14 cellular contexts compared by ENCODE assay signal in the genomic region with DNA sequence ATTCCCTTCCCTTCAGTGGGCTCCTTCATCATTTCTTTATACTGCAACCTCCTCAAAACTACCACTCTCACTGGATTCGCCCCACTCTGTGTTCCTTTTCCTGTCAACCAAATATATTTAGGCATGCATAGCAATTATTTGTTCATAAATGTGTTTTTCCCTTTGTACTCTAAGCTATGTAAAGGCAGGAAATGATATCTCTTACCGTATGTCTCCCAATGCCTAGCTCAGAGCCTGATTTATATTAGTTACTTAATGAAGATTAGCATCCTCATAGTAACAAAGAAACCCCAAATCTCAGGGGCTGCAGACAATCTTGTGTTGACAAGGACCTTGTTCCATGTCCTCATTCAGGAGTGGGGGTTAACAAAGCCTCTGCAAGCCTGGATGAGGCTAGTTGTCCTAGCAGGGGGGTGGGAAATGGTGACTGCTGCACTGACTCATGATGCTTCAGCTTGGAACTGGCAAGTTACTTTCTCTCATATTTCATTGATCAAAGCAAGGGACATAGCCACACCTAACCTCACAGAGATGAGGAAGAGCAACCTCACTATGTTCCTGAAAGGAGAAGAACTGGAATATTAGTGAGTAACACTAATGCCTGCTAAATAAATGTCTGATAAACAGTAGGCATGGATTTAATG. TPM values are rescaled to one million over a fixed set of nuclear protein-coding genes. Genes with fewer than 3 reads are reported as not detected.
A peak's percentile ranks its signal among the peaks of the same experiment; 100 is the strongest.
DNase-seq lines count a peak whose midpoint lies in the region; ATAC-seq and TF ChIP-seq lines count a peak whose summit lies in the region.
"Had no signal": no experiment of that assay in that cellular context is flagged by ENCODE, and none has a peak within 500 bp of the region (broad histone marks: within the 10 kb centered on the region; RNA-seq: fewer than 3 reads in every experiment).

No MANE protein-coding gene starts in this region.

- POLR2A ChIA-PET in MCF 10A (lab: Yijun Ruan, JAX) (interaction anchor here (0.6 to 1.7 kb wide), 8 partner anchors 10 to 136 kb away, joined by 3 to 9 read pairs (median 4); no protein-coding TSS in a partner anchor), HEK293T (lab: Yijun Ruan, JAX) (no interaction called here)

- H3K9ac ChIP-seq in adipocyte (ENCODE audit: low read length) = no peak overlapping the region
- no peak overlapping the region for H3K9ac ChIP-seq in H9 (ENCODE audit: extremely low read depth, insufficient read length, low read length)

- no peak overlapping the region for H3K56ac ChIP-seq in H9 (ENCODE audit: insufficient read length, low read depth, low read length)

- H3K36me3 Mint-ChIP-seq in MCF 10A (ENCODE audit: insufficient read depth, unreplicated experiment) = peaks cover 87% of the 10 kb centered on the region
- peaks cover 0 to 14% (median 0%) of the 10 kb centered on the region in 3 experiments; a peak in 3 of 7 replicates for H3K36me3 Mint-ChIP-seq in H9 (ENCODE audit: insufficient read depth in 1 of 3, low read depth in 3 of 3)

- no peaks in the 10 kb centered on the region for H3K9me3 Mint-ChIP-seq in MCF 10A (ENCODE audit: unreplicated experiment)
- peaks cover 0 to 13% of the 10 kb centered on the region in 2 experiments; a peak in 3 of 5 replicates for H3K9me3 Mint-ChIP-seq in H9

- H3K36me3 ChIP-seq in breast epithelium (no peaks in the 10 kb centered on the region), adipocyte (ENCODE audit: control insufficient read depth, insufficient read depth, low read length, severe bottlenecking) (peaks cover 9% of the 10 kb centered on the region)
- H3K36me3 ChIP-seq: colonic mucosa had no signal

- H2BK15ac ChIP-seq in H9 (ENCODE audit: low read depth, low read length) = no peak overlapping the region

- H3K4me3 ChIP-seq in breast epithelium (no peak overlapping the region), adipocyte (ENCODE audit: low read length) (no peak overlapping the region)
- H3K4me3 ChIP-seq: colonic mucosa had no signal

- no peaks in the 10 kb centered on the region for H4K20me1 ChIP-seq in H9 (ENCODE audit: control insufficient read depth, insufficient read depth, insufficient read length)

- no peak for TF ChIP-seq POLR2A in breast epithelium (IDR thresholded peaks at IDR 0.05)

- BruUV-seq in MCF 10A (replicated peaks; lab: Mats Ljungman, UMichigan) = no TSS peak

- H2AFZ ChIP-seq in H9 (ENCODE audit: low read length) = no peak overlapping the region

- no peak overlapping the region for H4K91ac ChIP-seq in H9 (ENCODE audit: insufficient read length, low read depth, low read length)

- H2AK5ac ChIP-seq in H9 (ENCODE audit: insufficient read length, low read length) = no peak overlapping the region

- no peak overlapping the region for H2BK120ac ChIP-seq in H9 (ENCODE audit: low read depth, low read length, poor library complexity, severe bottlenecking)

- H2BK12ac ChIP-seq in H9 (ENCODE audit: insufficient read length, low read depth, low read length) = no peak overlapping the region

- no peak overlapping the region for H3K4me3 Mint-ChIP-seq in MCF 10A (ENCODE audit: unreplicated experiment)
- peak overlapping the region in 1 of 2 experiments; percentile 30; a peak in 1 of 5 replicates for H3K4me3 Mint-ChIP-seq in H9

- no peak for ATAC-seq in HG02870 (IDR thresholded peaks at IDR 0.05; ENCODE audit: unreplicated experiment)
- no peak for ATAC-seq in GM18867 (IDR thresholded peaks at IDR 0.05; ENCODE audit: unreplicated experiment)

- H3K27me3 ChIP-seq in breast epithelium (no peaks in the 10 kb centered on the region), adipocyte (replicated peaks; ENCODE audit: control insufficient read depth, insufficient read depth, low read length) (no peaks in the 10 kb centered on the region), H9 (ENCODE audit: insufficient read depth, low read length) (no peaks in the 10 kb centered on the region)
- H3K27me3 ChIP-seq: colonic mucosa had no signal

- intact Hi-C loops in MCF 10A (cut with micrococcal nuclease) = no loop called here
- intact Hi-C loops in breast epithelium (cut with DNase I; ENCODE audit: low total_unique reads) = no loop called here

- CTCF ChIA-PET in MCF 10A (lab: Yijun Ruan, JAX) (interaction anchor here (0.8 to 3.3 kb wide), 7 partner anchors 10 to 189 kb away, joined by 3 to 15 read pairs (median 6); no protein-coding TSS in a partner anchor), HEK293T (lab: Yijun Ruan, JAX) (no interaction called here)

- no peak overlapping the region for H4K5ac ChIP-seq in H9 (ENCODE audit: insufficient read length, low read depth, low read length)

- no peak overlapping the region for H3K4me2 ChIP-seq in H9 (ENCODE audit: insufficient read depth, insufficient read length, low read length)

- peak overlapping the region; percentile 9 for H3K27ac Mint-ChIP-seq in MCF 10A (ENCODE audit: low read depth, unreplicated experiment)
- peak overlapping the region in 1 of 3 experiments; percentile 19; a peak in 3 of 7 replicates for H3K27ac Mint-ChIP-seq in H9

- no peak overlapping the region for H2BK5ac ChIP-seq in H9 (ENCODE audit: insufficient read length, low read length)

- H3K79me2 ChIP-seq in H9 (ENCODE audit: insufficient read depth, low read length) = no peaks in the 10 kb centered on the region

- TF ChIP-seq CTCF in MCF 10A (IDR thresholded peaks at IDR 0.05; ENCODE audit: unreplicated experiment) = no peak
- TF ChIP-seq CTCF in breast epithelium (IDR thresholded peaks at IDR 0.05) = no peak
- TF ChIP-seq CTCF in H9 (conservative IDR thresholded peaks at IDR 0.05) = no peak

- no peaks in the 10 kb centered on the region for H3K27me3 Mint-ChIP-seq in MCF 10A (ENCODE audit: insufficient read depth, unreplicated experiment)
- H3K27me3 Mint-ChIP-seq in H9 (ENCODE audit: low read depth) = no peaks in the 10 kb centered on the region

- H3K79me1 ChIP-seq in H9 (ENCODE audit: insufficient read depth, low read depth, low read length, poor library complexity, severe bottlenecking) = no peaks in the 10 kb centered on the region

- H2BK20ac ChIP-seq in H9 (ENCODE audit: low read depth, low read length, poor library complexity, severe bottlenecking) = no peak overlapping the region

- H3K4me1 Mint-ChIP-seq in MCF 10A (ENCODE audit: insufficient read depth, unreplicated experiment) (peaks cover 38% of the 10 kb centered on the region), H9 (peaks cover 27 to 28% of the 10 kb centered on the region in 2 experiments)

- WGBS in H9 (ENCODE audit: extremely low coverage, insufficient read length, low lambda C conversion rate) = no CpG with 5 or more reads among the region's 2 CpGs

- no peaks in the 10 kb centered on the region for H3K23me2 ChIP-seq in H9 (ENCODE audit: insufficient read length, low read depth, low read length, poor library complexity, severe bottlenecking)

- no peak overlapping the region for H3K23ac ChIP-seq in H9 (ENCODE audit: insufficient read length, low read depth, low read length)

- H3K18ac ChIP-seq in H9 (ENCODE audit: insufficient read length, low read depth, low read length) = no peak overlapping the region

- H3T11ph ChIP-seq in H9 (ENCODE audit: low read length) = no peak overlapping the region

- no peaks in the 10 kb centered on the region for H3K9me3 ChIP-seq in breast epithelium
- no peaks in the 10 kb centered on the region for H3K9me3 ChIP-seq in adipocyte (ENCODE audit: control insufficient read depth, low read length)
- no peaks in the 10 kb centered on the region for H3K9me3 ChIP-seq in H9 (ENCODE audit: control insufficient read depth, low read depth, low read length)
- H3K9me3 ChIP-seq: colonic mucosa had no signal

- H3K27ac ChIP-seq in breast epithelium = no peak overlapping the region
- no peak overlapping the region for H3K27ac ChIP-seq in H9 (ENCODE audit: insufficient read length, low read depth, low read length)
- H3K27ac ChIP-seq: colonic mucosa had no signal

- H3K14ac ChIP-seq in H9 (ENCODE audit: insufficient read depth, low read length) = no peak overlapping the region

- peak; percentile 65 for DNase-seq in MCF 10A (ENCODE audit: unreplicated experiment)
- no peak for DNase-seq in breast epithelium (ENCODE audit: low spot score in 2 of 2)
- DNase-seq in adipocyte (ENCODE audit: low read depth) = peak; percentile 33
- DNase-seq in iPS-NIHi7 (ENCODE audit: extremely low spot score) = peak; percentile 44
- no peak for DNase-seq in HEK293T (ENCODE audit: extremely low spot score)
- no peak for DNase-seq in H9
- DNase-seq: activated CD4-positive, alpha-beta T cell treated with anti-CD3 and anti-CD28 coated beads, Interleukin-2, amount 50 U/mL, for 1 hour; activated naive CD4-positive, alpha-beta T cell; colonic mucosa; DMS79 treated with DMSO at 0.1 percent for 48 hours; NCI-H774; substantia nigra had no signal

- H4K8ac ChIP-seq in H9 (replicated peaks; ENCODE audit: insufficient read length, low read depth, low read length) = no peak overlapping the region

- H3K4ac ChIP-seq in H9 (ENCODE audit: low read depth, low read length) = no peak overlapping the region

- no peaks in the 10 kb centered on the region for H3K4me1 ChIP-seq in breast epithelium
- H3K4me1 ChIP-seq in adipocyte (ENCODE audit: control insufficient read depth, insufficient read depth, low read length) = peaks cover 18% of the 10 kb centered on the region
- H3K4me1 ChIP-seq in H9 (ENCODE audit: insufficient read depth, low read length) = peaks cover 3% of the 10 kb centered on the region; the same call in 1 of the 2 replicates
- H3K4me1 ChIP-seq: colonic mucosa had no signal

TF ChIP-seq in HEK293T, 16 proteins besides CTCF, POLR2A, EP300 and RAD21:
- TF ChIP-seq SUZ12 (IDR thresholded peaks at IDR 0.05) (no peak), TARDBP (IDR thresholded peaks at IDR 0.05) (no peak), ZNF384 (IDR thresholded peaks at IDR 0.05) (no peak), HDGF (IDR thresholded peaks at IDR 0.05; ENCODE audit: borderline replicate concordance) (no peak), FOXK2 (IDR thresholded peaks at IDR 0.05) (no peak), FOXM1 (IDR thresholded peaks at IDR 0.05; ENCODE audit: borderline replicate concordance) (no peak), BHLHE40 (IDR thresholded peaks at IDR 0.05; ENCODE audit: borderline replicate concordance) (no peak), FOXA1 (IDR thresholded peaks at IDR 0.05) (no peak), ARNT (IDR thresholded peaks at IDR 0.05) (no peak)
- TF ChIP-seq, protein P1, sequence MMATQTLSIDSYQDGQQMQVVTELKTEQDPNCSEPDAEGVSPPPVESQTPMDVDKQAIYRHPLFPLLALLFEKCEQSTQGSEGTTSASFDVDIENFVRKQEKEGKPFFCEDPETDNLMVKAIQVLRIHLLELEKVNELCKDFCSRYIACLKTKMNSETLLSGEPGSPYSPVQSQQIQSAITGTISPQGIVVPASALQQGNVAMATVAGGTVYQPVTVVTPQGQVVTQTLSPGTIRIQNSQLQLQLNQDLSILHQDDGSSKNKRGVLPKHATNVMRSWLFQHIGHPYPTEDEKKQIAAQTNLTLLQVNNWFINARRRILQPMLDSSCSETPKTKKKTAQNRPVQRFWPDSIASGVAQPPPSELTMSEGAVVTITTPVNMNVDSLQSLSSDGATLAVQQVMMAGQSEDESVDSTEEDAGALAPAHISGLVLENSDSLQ (IDR thresholded peaks at IDR 0.05) = no peak

RNA-seq across cellular contexts. Expression of gene PHLDB2, which starts 15.2 kb away (rescaled TPM):
- total RNA-seq in MCF 10A (2022) (89.8 and 109 TPM in 2 replicates), breast epithelium (10 to 100 TPM; 53.1 to 94.4 (median 65.0) TPM), H9 (2021) (13.2 and 14.1 TPM in 2 replicates)

Comparison
In these comparisons a context has a peak if more than half of its experiments do, and no peak if none do; other contexts are left out.
1. DNase-seq: peak in MCF 10A (single experiment), adipocyte (single experiment) and iPS-NIHi7 (single experiment); none in breast epithelium (0 of 2), HEK293T (single experiment) and H9 (single experiment).